Comparison of ENCODE assay signal across 1 cellular context in genomic region chr22:23675502-23676415, GRCh38.
TF ChIP-seq lines count a peak whose summit lies in the region.

No MANE protein-coding gene starts in this region.

TF ChIP-seq in HepG2, 621 proteins besides CTCF, POLR2A, EP300 and RAD21 (continued from another document):
- TF ChIP-seq ZNF407 (CRISPR knock-in tag; IDR thresholded peaks at IDR 0.05; ENCODE audit: not compliant biosample characterization): peak; percentile 50
- TF ChIP-seq ZMYM2 (CRISPR knock-in tag; IDR thresholded peaks at IDR 0.05): peak; percentile 46; the same call in 1 of the 2 replicates
- TF ChIP-seq CREM (IDR thresholded peaks at IDR 0.05): peak; percentile 30; the same call in 1 of the 2 replicates
- no peak for TF ChIP-seq CREM (CRISPR knock-in tag; IDR thresholded peaks at IDR 0.05)
- TF ChIP-seq MEIS1 (CRISPR knock-in tag; IDR thresholded peaks at IDR 0.05; ENCODE audit: borderline replicate concordance): no peak
- no peak for TF ChIP-seq ZNF383 (CRISPR knock-in tag; IDR thresholded peaks at IDR 0.05; ENCODE audit: borderline replicate concordance)
- TF ChIP-seq TFAP4 (IDR thresholded peaks at IDR 0.05; ENCODE audit: borderline replicate concordance, low read depth): 0 out of 2 replicates have a peak, but pooled peaks have one; percentile 15
- TF ChIP-seq RCOR2 (CRISPR knock-in tag; IDR thresholded peaks at IDR 0.05): 0 out of 2 replicates have a peak, but pooled peaks have one; percentile 40
- peak; percentile 54; the same call in 1 of the 2 replicates for TF ChIP-seq YEATS4 (CRISPR knock-in tag; IDR thresholded peaks at IDR 0.05; ENCODE audit: borderline replicate concordance)
- TF ChIP-seq ZBTB38 (CRISPR knock-in tag; IDR thresholded peaks at IDR 0.05): no peak
- TF ChIP-seq PATZ1 (CRISPR knock-in tag; IDR thresholded peaks at IDR 0.05): peak; percentile 93
- no peak for TF ChIP-seq CEBPG (CRISPR knock-in tag; IDR thresholded peaks at IDR 0.05)
- TF ChIP-seq MED1 (CRISPR knock-in tag; IDR thresholded peaks at IDR 0.05): 0 out of 2 replicates have a peak, but pooled peaks have one; percentile 23
- TF ChIP-seq MEIS2 (CRISPR knock-in tag; IDR thresholded peaks at IDR 0.05): peak; percentile 13; the same call in 1 of the 2 replicates
- 0 out of 2 replicates have a peak, but pooled peaks have one; percentile 32 for TF ChIP-seq BRCA1 (CRISPR knock-in tag; IDR thresholded peaks at IDR 0.05)
- no peak for TF ChIP-seq MYNN (CRISPR knock-in tag; IDR thresholded peaks at IDR 0.05; ENCODE audit: low read depth)
- TF ChIP-seq ZNF501 (CRISPR knock-in tag; IDR thresholded peaks at IDR 0.05): peak; percentile 79; the same call in 1 of the 2 replicates
- 0 out of 2 replicates have a peak, but pooled peaks have one; percentile 32 for TF ChIP-seq ZNF564 (CRISPR knock-in tag; IDR thresholded peaks at IDR 0.05)
- peak; percentile 39; the same call in 1 of the 2 replicates for TF ChIP-seq SPEN (CRISPR knock-in tag; IDR thresholded peaks at IDR 0.05; ENCODE audit: low read depth)
- TF ChIP-seq ZNF350 (CRISPR knock-in tag; IDR thresholded peaks at IDR 0.05; ENCODE audit: borderline replicate concordance, low read depth): peak; percentile 42; the same call in 1 of the 2 replicates
- TF ChIP-seq YY1 (IDR thresholded peaks at IDR 0.05; ENCODE audit: insufficient read depth, insufficient replicate concordance, low read depth, low read length): peak; percentile 38
- peak; percentile 98 for TF ChIP-seq HNF1B (CRISPR knock-in tag; IDR thresholded peaks at IDR 0.05)
- peak; percentile 85; the same call in 1 of the 2 replicates for TF ChIP-seq ZNF572 (CRISPR knock-in tag; IDR thresholded peaks at IDR 0.05)
- 0 out of 2 replicates have a peak, but pooled peaks have one; percentile 60 for TF ChIP-seq MXD4 (CRISPR knock-in tag; IDR thresholded peaks at IDR 0.05)
- TF ChIP-seq ZNF891 (CRISPR knock-in tag; IDR thresholded peaks at IDR 0.05): peak; percentile 80; the same call in 1 of the 2 replicates
- no peak for TF ChIP-seq RARG (CRISPR knock-in tag; IDR thresholded peaks at IDR 0.05; ENCODE audit: low read depth)
- peak; percentile 60 for TF ChIP-seq NR2C2 (CRISPR knock-in tag; IDR thresholded peaks at IDR 0.05; ENCODE audit: borderline replicate concordance)
- TF ChIP-seq ADNP (CRISPR knock-in tag; IDR thresholded peaks at IDR 0.05): peak; percentile 61; the same call in 1 of the 2 replicates
- peak; percentile 31 for TF ChIP-seq HNF4A (CRISPR knock-in tag; IDR thresholded peaks at IDR 0.05)
- TF ChIP-seq SAP130 (CRISPR knock-in tag; IDR thresholded peaks at IDR 0.05; ENCODE audit: low read depth): peak; percentile 47; the same call in 1 of the 2 replicates
- TF ChIP-seq KDM1A (CRISPR knock-in tag; IDR thresholded peaks at IDR 0.05): peak; percentile 79; the same call in 1 of the 2 replicates
- 0 out of 4 replicates have a peak, but pooled peaks of 1 of the 2 experiments have one; percentile 19 for TF ChIP-seq HMGXB4 (CRISPR knock-in tag; IDR thresholded peaks at IDR 0.05; ENCODE audit: borderline replicate concordance in 1 of 2, low read depth in 1 of 2)
- peak; percentile 21; the same call in 1 of the 2 replicates for TF ChIP-seq DR1 (CRISPR knock-in tag; IDR thresholded peaks at IDR 0.05)
